Comparison of ENCODE assay signal across 1 cellular context in genomic region chr10:132536964-132537712, GRCh38.
TF ChIP-seq lines count a peak whose summit lies in the region.

No MANE protein-coding gene starts in this region.

TF ChIP-seq in H1, 55 proteins besides CTCF, POLR2A, EP300 and RAD21 (continued from another document):
- TF ChIP-seq ATF3 (IDR thresholded peaks at IDR 0.05; ENCODE audit: insufficient read depth, low read depth, low read length): peak; percentile 43; the same call in 1 of the 2 replicates
- TF ChIP-seq SIN3A (conservative IDR thresholded peaks at IDR 0.05 in 1 of 2, IDR thresholded peaks at IDR 0.05 in 1 of 2; ENCODE audit: low read depth in 1 of 2, low read length in 2 of 2): 0 out of 4 replicates have a peak, but pooled peaks of 1 of the 2 experiments have one; percentile 18
- peak; percentile 62 for TF ChIP-seq NRF1 (IDR thresholded peaks at IDR 0.05; ENCODE audit: low read depth, low read length)
- peak; percentile 71 for TF ChIP-seq SP1 (IDR thresholded peaks at IDR 0.05; ENCODE audit: low read depth, low read length)
- TF ChIP-seq SP4 (IDR thresholded peaks at IDR 0.05; ENCODE audit: low read length): peak; percentile 96
- TF ChIP-seq TAF1 (IDR thresholded peaks at IDR 0.05; ENCODE audit: low read depth, low read length): peak; percentile 35; the same call in 1 of the 2 replicates
- peak; percentile 85 for TF ChIP-seq KDM4A (IDR thresholded peaks at IDR 0.05; ENCODE audit: low read depth, low read length, severe bottlenecking)
- TF ChIP-seq MAFK (IDR thresholded peaks at IDR 0.05; ENCODE audit: low read depth, low read length): no peak
- TF ChIP-seq NANOG (IDR thresholded peaks at IDR 0.05; ENCODE audit: insufficient read depth, low read depth, low read length, poor library complexity, severe bottlenecking): no peak
- TF ChIP-seq ASH2L (IDR thresholded peaks at IDR 0.05; ENCODE audit: low read length): peak; percentile 15
- peak; percentile 18; the same call in 1 of the 2 replicates for TF ChIP-seq SRF (IDR thresholded peaks at IDR 0.05; ENCODE audit: low read depth, low read length)
- peak; percentile 66; the same call in 1 of the 2 replicates for TF ChIP-seq EGR1 (IDR thresholded peaks at IDR 0.05; ENCODE audit: borderline replicate concordance, low read depth, low read length)
- TF ChIP-seq TBP (IDR thresholded peaks at IDR 0.05; ENCODE audit: low read depth, low read length): peak; percentile 45; the same call in 1 of the 2 replicates
- TF ChIP-seq PHF8 (conservative IDR thresholded peaks at IDR 0.05; ENCODE audit: low read depth, low read length): peak; percentile 66
- TF ChIP-seq CTBP2 (IDR thresholded peaks at IDR 0.05; ENCODE audit: borderline replicate concordance, insufficient read depth, insufficient read length, low read length): peak; percentile 65
- TF ChIP-seq E2F6 (IDR thresholded peaks at IDR 0.05): peak; percentile 33
- TF ChIP-seq RBBP5 (IDR thresholded peaks at IDR 0.05; ENCODE audit: borderline replicate concordance, low read depth, low read length): peak; percentile 84; the same call in 1 of the 2 replicates
- peak; percentile 91 for TF ChIP-seq CREB1 (IDR thresholded peaks at IDR 0.05)
- no peak for TF ChIP-seq CBX5 (IDR thresholded peaks at IDR 0.05; ENCODE audit: low read depth, low read length)
- 0 out of 2 replicates have a peak, but pooled peaks have one; percentile 28 for TF ChIP-seq BACH1 (IDR thresholded peaks at IDR 0.05; ENCODE audit: low read length)
- TF ChIP-seq MAX (IDR thresholded peaks at IDR 0.05): peak; percentile 69
